ENCODE assay signal across 1 cellular context in the genomic region with DNA sequence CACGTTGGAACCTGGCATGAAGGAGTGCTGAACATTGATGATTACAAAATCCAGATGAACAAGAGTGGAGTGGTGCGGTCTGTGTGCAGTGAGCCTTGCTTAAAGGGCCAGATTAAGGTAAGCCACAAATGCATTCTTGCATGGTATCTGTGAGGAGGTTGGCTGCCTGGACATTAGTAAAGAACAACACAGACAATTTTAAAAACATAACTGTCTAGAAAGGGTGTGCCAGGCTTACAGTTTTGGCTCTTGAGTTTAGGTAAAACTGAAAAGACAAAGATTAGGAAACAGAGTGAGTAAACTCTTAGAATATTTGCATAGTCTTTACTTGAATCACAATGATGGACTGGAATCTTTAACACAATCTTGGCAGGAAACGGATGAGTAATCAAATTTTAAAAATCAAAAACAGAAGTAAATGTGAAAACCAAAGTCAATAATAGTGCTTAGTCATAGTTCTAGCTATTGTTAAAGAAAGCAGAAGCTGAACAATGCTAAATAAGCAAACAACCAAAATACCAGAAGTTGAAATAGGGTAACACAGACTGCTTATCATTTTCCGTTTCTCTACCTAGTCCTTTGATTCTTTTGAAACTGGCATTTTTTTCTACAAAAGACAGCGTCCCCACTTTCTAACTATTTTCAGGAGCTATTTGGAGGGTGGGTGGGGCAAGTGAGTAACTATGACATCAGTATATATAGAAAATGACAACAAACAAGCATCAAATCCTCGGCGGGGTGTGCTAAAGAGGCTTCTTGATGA.
TF ChIP-seq lines count a peak whose summit lies in the region.

No MANE protein-coding gene starts in this region.

TF ChIP-seq in WTC11, 78 proteins besides CTCF, POLR2A, EP300 and RAD21 (continued from another document):
- TF ChIP-seq, protein P1, sequence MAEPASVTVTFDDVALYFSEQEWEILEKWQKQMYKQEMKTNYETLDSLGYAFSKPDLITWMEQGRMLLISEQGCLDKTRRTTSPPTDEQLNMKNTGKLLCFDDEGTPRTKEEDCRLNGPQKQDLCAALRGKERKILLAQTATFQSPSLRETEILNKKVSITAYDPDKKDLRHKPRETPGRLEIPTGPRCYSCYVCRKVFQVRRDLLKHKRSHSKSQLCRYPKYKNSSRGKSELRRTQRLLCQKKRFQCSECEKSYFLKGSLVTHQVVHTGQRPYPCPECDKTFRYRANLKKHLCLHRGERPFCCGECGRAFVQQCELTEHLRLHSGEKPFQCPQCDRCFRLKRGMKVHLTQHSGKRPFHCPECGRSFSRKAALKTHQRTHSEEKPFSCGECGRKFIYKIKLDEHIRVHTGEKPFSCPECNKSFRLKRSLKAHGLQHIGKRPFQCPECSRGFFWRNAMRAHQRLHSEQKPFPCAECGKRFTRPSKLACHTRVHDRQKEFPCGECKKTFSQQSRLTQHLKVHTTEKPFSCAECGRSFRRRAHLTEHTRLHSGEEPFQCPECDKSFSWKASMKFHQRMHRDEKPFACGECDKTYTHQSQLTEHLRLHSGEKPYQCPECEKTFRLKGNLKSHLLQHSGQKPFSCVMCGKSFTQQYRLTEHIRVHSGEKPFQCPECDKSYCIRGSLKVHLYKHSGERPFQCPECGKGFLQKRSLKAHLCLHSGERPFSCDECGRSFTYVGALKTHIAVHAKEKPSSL (CRISPR knock-in tag; conservative IDR thresholded peaks at IDR 0.05), result no peak
- no peak for TF ChIP-seq ZNF263 (CRISPR knock-in tag; IDR thresholded peaks at IDR 0.05; ENCODE audit: low read depth)
- no peak for TF ChIP-seq TCF7 (CRISPR knock-in tag; IDR thresholded peaks at IDR 0.05; ENCODE audit: low read depth)
- TF ChIP-seq OVOL2 (CRISPR knock-in tag; IDR thresholded peaks at IDR 0.05; ENCODE audit: borderline replicate concordance), result no peak
- no peak for TF ChIP-seq ZNF396 (CRISPR knock-in tag; IDR thresholded peaks at IDR 0.05; ENCODE audit: borderline replicate concordance)
- TF ChIP-seq ZNF138 (CRISPR knock-in tag; conservative IDR thresholded peaks at IDR 0.05), result no peak
- TF ChIP-seq, protein P2, sequence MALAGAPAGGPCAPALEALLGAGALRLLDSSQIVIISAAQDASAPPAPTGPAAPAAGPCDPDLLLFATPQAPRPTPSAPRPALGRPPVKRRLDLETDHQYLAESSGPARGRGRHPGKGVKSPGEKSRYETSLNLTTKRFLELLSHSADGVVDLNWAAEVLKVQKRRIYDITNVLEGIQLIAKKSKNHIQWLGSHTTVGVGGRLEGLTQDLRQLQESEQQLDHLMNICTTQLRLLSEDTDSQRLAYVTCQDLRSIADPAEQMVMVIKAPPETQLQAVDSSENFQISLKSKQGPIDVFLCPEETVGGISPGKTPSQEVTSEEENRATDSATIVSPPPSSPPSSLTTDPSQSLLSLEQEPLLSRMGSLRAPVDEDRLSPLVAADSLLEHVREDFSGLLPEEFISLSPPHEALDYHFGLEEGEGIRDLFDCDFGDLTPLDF (CRISPR knock-in tag; IDR thresholded peaks at IDR 0.05), result no peak
- no peak for TF ChIP-seq FOXJ3 (CRISPR knock-in tag; IDR thresholded peaks at IDR 0.05; ENCODE audit: borderline replicate concordance)
- no peak for TF ChIP-seq ELF4 (CRISPR knock-in tag; IDR thresholded peaks at IDR 0.05; ENCODE audit: low read depth)
- TF ChIP-seq, protein P3, sequence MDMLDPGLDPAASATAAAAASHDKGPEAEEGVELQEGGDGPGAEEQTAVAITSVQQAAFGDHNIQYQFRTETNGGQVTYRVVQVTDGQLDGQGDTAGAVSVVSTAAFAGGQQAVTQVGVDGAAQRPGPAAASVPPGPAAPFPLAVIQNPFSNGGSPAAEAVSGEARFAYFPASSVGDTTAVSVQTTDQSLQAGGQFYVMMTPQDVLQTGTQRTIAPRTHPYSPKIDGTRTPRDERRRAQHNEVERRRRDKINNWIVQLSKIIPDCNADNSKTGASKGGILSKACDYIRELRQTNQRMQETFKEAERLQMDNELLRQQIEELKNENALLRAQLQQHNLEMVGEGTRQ (CRISPR knock-in tag; IDR thresholded peaks at IDR 0.05), result no peak
